7 cellular contexts compared by ENCODE assay signal in genomic region chr7:65073160-65073559, GRCh38.
DNase-seq lines count a peak whose midpoint lies in the region; ATAC-seq and TF ChIP-seq lines count a peak whose summit lies in the region.
"Not testable (repeated sequence)": the region's sequence is repeated elsewhere in the genome, so short reads cannot be mapped to it uniquely, and the experiment has no call there.

No MANE protein-coding gene starts in this region.

- POLR2A ChIA-PET in PC-3 (lab: Charles Lee; ENCODE audit: unreplicated experiment): not testable (repeated sequence)

- H3K27me3 ChIP-seq in PC-3 (ENCODE audit: low read length): not testable (repeated sequence)

- not testable (repeated sequence) for H3K4me2 ChIP-seq in PC-3 (ENCODE audit: low read length)

- not testable (repeated sequence) for H3K9me3 ChIP-seq in PC-3 (ENCODE audit: low read length)

- H3K79me2 ChIP-seq in PC-3 (ENCODE audit: low read length): not testable (repeated sequence)

- H2AFZ ChIP-seq in PC-3 (ENCODE audit: low read length): not testable (repeated sequence)

- H3K27me3 Mint-ChIP-seq in HFFc6 (ENCODE audit: insufficient read depth); effector memory CD8-positive, alpha-beta T cell: not testable (repeated sequence)

- not testable (repeated sequence) for H3K4me1 Mint-ChIP-seq in HFFc6 (ENCODE audit: low read depth); effector memory CD8-positive, alpha-beta T cell (ENCODE audit: low read depth in 2 of 2)

- BruUV-seq in PC-3 (replicated peaks; lab: Mats Ljungman, UMichigan): not testable (repeated sequence)

- not testable (repeated sequence) for H3K4me3 Mint-ChIP-seq in HFFc6; effector memory CD8-positive, alpha-beta T cell

- DNase-seq in DMS53 (lab: John Stamatoyannopoulos, UW): peak; percentile 17
- DNase-seq in HFFc6; effector memory CD8-positive, alpha-beta T cell; left lobe of liver (ENCODE audit: low spot score): not testable (repeated sequence)
- peak; percentile 12 for DNase-seq in PC-3
- peak; percentile 7 for DNase-seq in SW480 (ENCODE audit: low spot score)
- DNase-seq in astrocyte of the spinal cord (ENCODE audit: low read depth, low spot score): peak; percentile 2

- not testable (repeated sequence) for H3K9me2 ChIP-seq in PC-3 (replicated peaks; ENCODE audit: low read length)

- ATAC-seq in PC-3: peak; percentile 96
- peak; percentile 35 for ATAC-seq in effector memory CD8-positive, alpha-beta T cell (replicated peaks)
- peak; percentile 25 for ATAC-seq in left lobe of liver

- H3K9me3 Mint-ChIP-seq in HFFc6; effector memory CD8-positive, alpha-beta T cell: not testable (repeated sequence)

- intact Hi-C loops in PC-3 (cut with micrococcal nuclease): not testable (repeated sequence)

- in situ Hi-C loops in astrocyte of the spinal cord (cut with HindIII; ENCODE audit: low sequenced_read_pairs): not testable (repeated sequence)

- H4K20me1 ChIP-seq in PC-3 (ENCODE audit: low read length): not testable (repeated sequence)

- H3K36me3 Mint-ChIP-seq in HFFc6 (ENCODE audit: low read depth): not testable (repeated sequence)
- peaks cover 29% of the 10 kb centered on the region for H3K36me3 Mint-ChIP-seq in effector memory CD8-positive, alpha-beta T cell (ENCODE audit: insufficient read depth)

- peak overlapping the region; percentile 54; the same call in 1 of the 2 replicates for H3K27ac Mint-ChIP-seq in HFFc6
- not testable (repeated sequence) for H3K27ac Mint-ChIP-seq in effector memory CD8-positive, alpha-beta T cell

- not testable (repeated sequence) for H3K27ac ChIP-seq in PC-3 (ENCODE audit: low read length)

- not testable (repeated sequence) for H3K36me3 ChIP-seq in PC-3 (ENCODE audit: low read depth, low read length)

- H3K9ac ChIP-seq in PC-3 (ENCODE audit: low read length): not testable (repeated sequence)

- TF ChIP-seq CTCF in HFFc6 (IDR thresholded peaks at IDR 0.05); PC-3 (conservative IDR thresholded peaks at IDR 0.05; ENCODE audit: low read depth, low read length); astrocyte of the spinal cord (IDR thresholded peaks at IDR 0.05; ENCODE audit: low read depth, low read length): not testable (repeated sequence)

- CTCF ChIA-PET in PC-3 (lab: Charles Lee): not testable (repeated sequence)

- not testable (repeated sequence) for H3K4me3 ChIP-seq in PC-3 (ENCODE audit: low read length); astrocyte of the spinal cord (ENCODE audit: low read depth, low read length)

- not testable (repeated sequence) for H3F3A ChIP-seq in PC-3 (ENCODE audit: low read length, unreplicated experiment)

- H3K4me1 ChIP-seq in PC-3 (ENCODE audit: insufficient read depth, low read length): not testable (repeated sequence)

Comparison
In these comparisons a context has a peak if more than half of its experiments do, and no peak if none do; other contexts are left out.
1. ATAC-seq: peak in every context shown above with its lines; median percentile 96 in PC-3; 35 in effector memory CD8-positive, alpha-beta T cell; 25 in left lobe of liver.